ENCODE assay signal across 1 cellular context in genomic region chr20:17837179-17837578, GRCh38.
TF ChIP-seq lines count a peak whose summit lies in the region.

No MANE protein-coding gene starts in this region.

TF ChIP-seq in IMR-90, 13 proteins besides CTCF, POLR2A, EP300 and RAD21:
- TF ChIP-seq FOS (IDR thresholded peaks at IDR 0.05; ENCODE audit: low read depth, low read length) = no peak
- no peak for TF ChIP-seq MXI1 (IDR thresholded peaks at IDR 0.05; ENCODE audit: borderline replicate concordance, low read depth, low read length)
- TF ChIP-seq MAFK (IDR thresholded peaks at IDR 0.05; ENCODE audit: low read depth, low read length) = no peak
